In genomic region chr1:91830242-91831131, GRCh38 we compare ENCODE assay signal across 8 cellular contexts. TPM values are rescaled to one million over a fixed set of nuclear protein-coding genes. Genes with fewer than 3 reads are reported as not detected.
DNase-seq lines count a peak whose midpoint lies in the region; ATAC-seq, FAIRE-seq and TF ChIP-seq lines count a peak whose summit lies in the region.

No MANE protein-coding gene starts in this region.

- H3K36me3 ChIP-seq in HEK293 (ENCODE audit: control insufficient read depth in 2 of 2, insufficient read depth in 1 of 2, low read length in 2 of 2) = no peaks in the 10 kb centered on the region; a peak in 1 of 3 replicates
- H3K36me3 ChIP-seq in small intestine (ENCODE audit: control insufficient read depth in 2 of 2, insufficient read depth in 2 of 2, low read length in 2 of 2) = no peaks in the 10 kb centered on the region
- H3K36me3 ChIP-seq in OCI-LY7 (ENCODE audit: insufficient read depth, low read length) = no peaks in the 10 kb centered on the region

- BruUV-seq in OCI-LY7 (replicated peaks; lab: Mats Ljungman, UMichigan) = no TSS peak

- H3K4me1 ChIP-seq in HEK293 (ENCODE audit: control insufficient read depth, insufficient read depth, low read length) (peaks cover 19% of the 10 kb centered on the region), small intestine (ENCODE audit: control insufficient read depth in 2 of 2, insufficient read depth in 1 of 2, low read depth in 1 of 2, low read length in 1 of 2) (peaks cover 11 to 25% of the 10 kb centered on the region in 2 donors), OCI-LY7 (ENCODE audit: insufficient read depth, low read length, poor library complexity, severe bottlenecking) (no peaks in the 10 kb centered on the region)

- no peak overlapping the region for H2AFZ ChIP-seq in OCI-LY7 (ENCODE audit: low read length)

- TF ChIP-seq CTCF in HEK293 (tag by site-specific recombination; IDR thresholded peaks at IDR 0.05) (peak; percentile 62; the same call in 1 of the 2 replicates), WI38 (IDR thresholded peaks at IDR 0.05; ENCODE audit: low read depth, low read length) (peak; percentile 55), OCI-LY7 (conservative IDR thresholded peaks at IDR 0.05; ENCODE audit: low read length) (no peak)

- H3K27ac ChIP-seq in HEK293 (ENCODE audit: extremely low read depth, low read depth, low read length) (no peak overlapping the region; the same call in 1 of the 2 replicates), small intestine (ENCODE audit: low read depth in 1 of 2, low read length in 1 of 2) (peak overlapping the region in 1 of 2 donors; percentile 73), OCI-LY7 (ENCODE audit: low read depth, low read length, poor library complexity, severe bottlenecking) (no peak overlapping the region)

- no peaks in the 10 kb centered on the region for H3K9me3 ChIP-seq in HEK293 (ENCODE audit: control insufficient read depth, insufficient read depth, low read depth, low read length)
- H3K9me3 ChIP-seq in small intestine (ENCODE audit: control insufficient read depth, low read depth) = no peaks in the 10 kb centered on the region
- H3K9me3 ChIP-seq in OCI-LY7 (ENCODE audit: low read length) = no peaks in the 10 kb centered on the region

- H3K27me3 ChIP-seq in small intestine (ENCODE audit: control insufficient read depth in 2 of 2, insufficient read depth in 2 of 2, low read length in 2 of 2) = no peaks in the 10 kb centered on the region

- POLR2A ChIA-PET in HEK293 (lab: Yijun Ruan, JAX) (interaction anchor here (0.8 kb wide), 1 partner anchor 41 kb away, joined by 4 read pairs; no protein-coding TSS in a partner anchor), OCI-LY7 (lab: Charles Lee) (no interaction called here)

- CTCF ChIA-PET in HEK293 (lab: Yijun Ruan, JAX) = interaction anchor here (0.7 to 1.6 kb wide), 2 partner anchors 36 to 1028 kb away, joined by 4 to 5 read pairs; no protein-coding TSS in a partner anchor
- CTCF ChIA-PET in OCI-LY7 (lab: Charles Lee; ENCODE audit: unreplicated experiment) = no interaction called here

- FAIRE-seq in small intestine (lab: Jason Lieb, UNC) = no peak

- peak; percentile 72 for ATAC-seq in left ventricle myocardium superior
- ATAC-seq in GM21786 (IDR thresholded peaks at IDR 0.05; ENCODE audit: unreplicated experiment) = no peak
- ATAC-seq in GM21381 (IDR thresholded peaks at IDR 0.05; ENCODE audit: unreplicated experiment) = no peak
- no peak for ATAC-seq in GM21515 (IDR thresholded peaks at IDR 0.05; ENCODE audit: unreplicated experiment)

- intact Hi-C loops in left ventricle myocardium superior (cut with micrococcal nuclease) = no loop called here
- intact Hi-C loops in OCI-LY7 (cut with micrococcal nuclease; ENCODE audit: unreplicated experiment) = no loop called here

- no peak overlapping the region for H3K4me2 ChIP-seq in OCI-LY7 (ENCODE audit: low read length)

- H3K4me3 ChIP-seq in HEK293 (ENCODE audit: low read depth, low read length) (no peak overlapping the region), WI38 (ENCODE audit: low read depth, low read length) (no peak overlapping the region), small intestine (ENCODE audit: low read depth in 1 of 2, low read length in 2 of 2) (peak overlapping the region in 1 of 2 donors; percentile 45), OCI-LY7 (ENCODE audit: low read depth, low read length, poor library complexity, severe bottlenecking) (no peak overlapping the region)

- WGBS in small intestine, 3 donors = 8 to 28% (median 24%) methylated on average over 10 of the region's 10 CpGs

- DNase-seq in left ventricle myocardium superior (peak; percentile 85), small intestine (peak; percentile 78), OCI-LY7 (ENCODE audit: low spot score) (no peak)

- no peaks in the 10 kb centered on the region for H3K9me2 ChIP-seq in OCI-LY7 (ENCODE audit: insufficient read depth, low read length)

- no peaks in the 10 kb centered on the region for H4K20me1 ChIP-seq in OCI-LY7 (ENCODE audit: insufficient read depth, low read length)

- no peaks in the 10 kb centered on the region for H3K79me2 ChIP-seq in OCI-LY7 (ENCODE audit: insufficient read depth, low read depth, low read length)

TF ChIP-seq in HEK293, 187 proteins besides CTCF, POLR2A, EP300 and RAD21:
- TF ChIP-seq ZNF10 (tag by site-specific recombination; IDR thresholded peaks at IDR 0.05) (no peak), REST (tag by site-specific recombination; IDR thresholded peaks at IDR 0.05) (peak; percentile 76), PRDM10 (tag by site-specific recombination; IDR thresholded peaks at IDR 0.05) (peak; percentile 69), ZNF660 (tag by site-specific recombination; IDR thresholded peaks at IDR 0.05) (no peak)
TF ChIP-seq in HEK293: peak in this region for 2.

RNA-seq across cellular contexts. Expression of gene TGFBR3, which starts 55.5 kb away (rescaled TPM):
- total RNA-seq in left ventricle myocardium superior (26.2 TPM), OCI-LY7 (2022) (not detected in 2 replicates)
- 10 to 100 TPM in 1 of 3 donors, 1 to 10 TPM in 1, under 1 TPM in 1; 0.45 to 20.0 (median 1.1) TPM for polyA plus RNA-seq in small intestine
- total RNA-seq in OCI-LY7 (2014; rRNA removed; shearing (Covaris generic)) = not detected in 2 replicates

Comparison
In these comparisons a context has a peak if more than half of its experiments do, and no peak if none do; other contexts are left out.
1. RNA of gene TGFBR3, which starts 55.5 kb away (total RNA-seq): 26.2 TPM in left ventricle myocardium superior (single experiment); not detected in OCI-LY7; every median in the first group is over 10 times any median in the second.